Comparison of ENCODE assay signal across 7 cellular contexts in genomic region chr22:23070418-23071162, GRCh38. TPM values are rescaled to one million over a fixed set of nuclear protein-coding genes. Genes with fewer than 3 reads are reported as not detected.
DNase-seq lines count a peak whose midpoint lies in the region; ATAC-seq and TF ChIP-seq lines count a peak whose summit lies in the region.

Gene GNAZ (plus strand): TSS chr22:23070519. CDS start chr22:23095696, 25,177 bp downstream.

- in situ Hi-C loops in GM13977 (cut with MboI; ENCODE audit: low pct_unique_long_range_greater_than_20kb, low sequenced_read_pairs, unreplicated experiment), result no loop called here

- peak within 1 kb of the TSS in 1 of 2 donors; percentile 24 for H3K27ac ChIP-seq in testis

- H3K4me1 ChIP-seq in testis, result peaks cover 13% of the 10 kb centered on the region

- peaks cover 22% of the 10 kb centered on the region for H3K4me1 Mint-ChIP-seq in T-helper 17 cell

- H3K4me3 ChIP-seq in testis, result peak within 1 kb of the TSS; percentile 58 to 63

- WGBS in testis, 2 donors, result 4% methylated on average over 74 of the region's 83 CpGs; no CpG with 5 or more reads in 1 of the 2 donors

- ATAC-seq in HG02852 (IDR thresholded peaks at IDR 0.05; ENCODE audit: unreplicated experiment), result peak; percentile 24
- peak; percentile 63 for ATAC-seq in T-helper 17 cell

- peak within 1 kb of the TSS; percentile 57 for H3K27ac Mint-ChIP-seq in T-helper 17 cell

- TF ChIP-seq CTCF in GM13977 (IDR thresholded peaks at IDR 0.05; ENCODE audit: extremely low read depth, insufficient read depth, missing control alignments) (no peak), testis (IDR thresholded peaks at IDR 0.05) (no peak)

- H3K36me3 ChIP-seq in testis (ENCODE audit: low read depth, missing control alignments), result no peaks in the 10 kb centered on the region

- peak within 1 kb of the TSS; percentile 88 for H3K4me3 Mint-ChIP-seq in T-helper 17 cell

- H3K27me3 Mint-ChIP-seq in T-helper 17 cell, result peaks cover 15% of the 10 kb centered on the region

- no peaks in the 10 kb centered on the region for H3K36me3 Mint-ChIP-seq in T-helper 17 cell (ENCODE audit: low read depth)

- DNase-seq in GM13977 (ENCODE audit: low spot score) (peak; percentile 61), T-helper 17 cell (no peak), ecto neural progenitor cell (ENCODE audit: low spot score) (peak; percentile 79), mesenteric fat pad (ENCODE audit: low spot score) (peak; percentile 76), testis (no peak), NCI-H187 (lab: John Stamatoyannopoulos, UW) (no peak)

- no peaks in the 10 kb centered on the region for H3K27me3 ChIP-seq in testis

- intact Hi-C loops in testis (cut with DNase I; ENCODE audit: low total_unique reads), result no loop called here

- TF ChIP-seq POLR2A in testis (IDR thresholded peaks at IDR 0.05), result no peak

- H3K9me3 ChIP-seq in T-helper 17 cell (ENCODE audit: control insufficient read depth, low read length, poor library complexity, severe bottlenecking), result no peaks in the 10 kb centered on the region
- no peaks in the 10 kb centered on the region for H3K9me3 ChIP-seq in testis

RNA-seq across cellular contexts. Expression of gene GNAZ, which starts in this region (rescaled TPM):
- total RNA-seq in T-helper 17 cell, result 10 to 100 TPM in 1 of 2 donors, 1 to 10 TPM in 1; 1.4 to 44.1 TPM
- total RNA-seq in mesenteric fat pad, result 18.3 TPM
- total RNA-seq in testis, result 10 to 100 TPM; 15.1 to 20.2 TPM
- 13.7 TPM for polyA plus RNA-seq in testis (ENCODE audit: insufficient read depth, low read depth, low replicate concordance)

Comparison
In these comparisons a context has a peak if more than half of its experiments do, and no peak if none do; other contexts are left out.
1. DNase-seq: peak in GM13977 (single experiment), ecto neural progenitor cell (single experiment) and mesenteric fat pad (single experiment); none in T-helper 17 cell (0 of 3), testis (single experiment) and NCI-H187 (0 of 2).